Comparison of ENCODE assay signal across 8 cellular contexts in the genomic region with DNA sequence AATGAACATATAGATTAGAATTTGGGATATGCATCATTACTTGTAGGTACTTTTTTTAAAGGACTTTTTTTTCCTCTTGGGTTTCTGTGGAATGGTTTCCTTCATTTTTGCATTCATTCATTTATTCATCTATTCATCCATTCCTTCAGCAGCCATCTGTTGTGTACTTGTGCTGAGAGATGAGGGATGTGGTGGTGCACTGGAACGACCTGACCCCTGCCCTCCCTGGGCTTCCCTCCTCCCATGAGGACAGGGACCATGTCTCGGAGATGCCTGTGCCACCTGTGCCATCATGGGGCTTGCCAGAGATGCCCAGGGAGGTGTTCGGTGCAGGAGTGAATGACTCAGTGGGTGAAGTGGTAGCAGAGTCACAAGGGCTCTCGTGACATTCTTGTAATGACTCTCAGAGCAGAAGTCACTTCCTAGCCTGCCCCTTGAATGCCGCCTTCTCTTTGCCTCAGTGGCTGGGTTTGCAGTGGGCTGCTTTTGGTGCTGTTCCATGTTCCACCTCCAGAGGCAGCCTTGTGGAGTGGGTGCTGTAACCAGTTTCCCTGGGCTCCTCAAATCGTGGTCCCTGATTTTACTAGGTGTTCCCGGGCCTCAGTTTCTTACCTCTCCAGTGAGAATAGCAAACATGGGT. TPM values are rescaled to one million over a fixed set of nuclear protein-coding genes. Genes with fewer than 3 reads are reported as not detected.
DNase-seq lines count a peak whose midpoint lies in the region; ATAC-seq, FAIRE-seq and TF ChIP-seq lines count a peak whose summit lies in the region.

No MANE protein-coding gene starts in this region.

- no peaks in the 10 kb centered on the region for H4K20me1 ChIP-seq in astrocyte (ENCODE audit: insufficient read depth, low read length)

- POLR2A ChIA-PET in AG04449 (lab: Yijun Ruan, JAX): no interaction called here

- FAIRE-seq in astrocyte (lab: Jason Lieb, UNC): no peak

- CTCF ChIA-PET in AG04449 (lab: Yijun Ruan, JAX): interaction anchor here (2.2 kb wide), 1 partner anchor 24 kb away, joined by 7 read pairs; no protein-coding TSS in a partner anchor

- peaks cover 1% of the 10 kb centered on the region for H3K36me3 ChIP-seq in astrocyte (ENCODE audit: insufficient read depth, low read length)

- no peak overlapping the region for H3K4me3 ChIP-seq in AG04449 (ENCODE audit: low read depth, low read length)
- H3K4me3 ChIP-seq in astrocyte (ENCODE audit: insufficient read depth, low read depth, low read length): no peak overlapping the region

- no peaks in the 10 kb centered on the region for H3K27me3 Mint-ChIP-seq in astrocyte (ENCODE audit: low read depth, unreplicated experiment)

- peaks cover 13% of the 10 kb centered on the region for H3K36me3 Mint-ChIP-seq in astrocyte (ENCODE audit: low read depth, unreplicated experiment)

- H3K79me2 ChIP-seq in astrocyte (ENCODE audit: insufficient read depth, low read length): no peaks in the 10 kb centered on the region

- peaks cover 29% of the 10 kb centered on the region for H3K4me1 ChIP-seq in astrocyte (ENCODE audit: insufficient read depth, low read length)

- ATAC-seq in GM19463 (IDR thresholded peaks at IDR 0.05; ENCODE audit: unreplicated experiment): peak; percentile 72

- DNase-seq in AG04449 (ENCODE audit: low read depth, low spot score): no peak
- DNase-seq in OCI-M1 (lab: John Stamatoyannopoulos, UW): peak; percentile 24
- no peak for DNase-seq in astrocyte (ENCODE audit: low read depth)
- peak; percentile 79 to 85 for DNase-seq in stimulated activated CD4-positive, alpha-beta T cell treated with anti-CD3 and anti-CD28 coated beads, Interleukin-15, amount 100 ng/mL, for 48 hours (ENCODE audit: low read depth in 2 of 2)
- DNase-seq in DMS79 treated with DMSO at 0.1 percent for 48 hours (lab: John Stamatoyannopoulos, UW): no peak
- DNase-seq in DMS153 (lab: John Stamatoyannopoulos, UW): no peak
- no peak for DNase-seq in AG08396 (ENCODE audit: low spot score)

- H3K9ac ChIP-seq in astrocyte (ENCODE audit: low read length): no peak overlapping the region

- H3K27ac Mint-ChIP-seq in astrocyte (ENCODE audit: unreplicated experiment): no peak overlapping the region

- peaks cover 30% of the 10 kb centered on the region for H3K4me1 Mint-ChIP-seq in astrocyte (ENCODE audit: low read depth, unreplicated experiment)

- H3K27ac ChIP-seq in astrocyte (ENCODE audit: low read depth, low read length): no peak overlapping the region

- TF ChIP-seq CTCF in AG04449 (IDR thresholded peaks at IDR 0.05; ENCODE audit: insufficient read depth, low read length, missing control alignments) (peak; percentile 21), astrocyte (IDR thresholded peaks at IDR 0.05; ENCODE audit: insufficient read depth, low read depth, low read length) (peak; percentile 41)

- no peaks in the 10 kb centered on the region for H3K27me3 ChIP-seq in astrocyte (ENCODE audit: insufficient read depth, low read length)

- no peaks in the 10 kb centered on the region for H3K9me3 ChIP-seq in astrocyte (ENCODE audit: insufficient read depth, low read depth, low read length)

- no peak overlapping the region for H2AFZ ChIP-seq in astrocyte (ENCODE audit: low read depth, low read length)

- H3K9me3 Mint-ChIP-seq in astrocyte (ENCODE audit: unreplicated experiment): no peaks in the 10 kb centered on the region

- H3K4me3 Mint-ChIP-seq in astrocyte (ENCODE audit: unreplicated experiment): no peak overlapping the region

- no peak overlapping the region for H3K4me2 ChIP-seq in astrocyte (ENCODE audit: low read length)

RNA-seq across cellular contexts. Expression of a gene that starts 43.9 kb away (rescaled TPM):
- total RNA-seq in astrocyte: 31.7 and 32.1 TPM in 2 replicates

RNA-seq across cellular contexts. Expression of a gene that starts 46.0 kb away (rescaled TPM):
- total RNA-seq in astrocyte: 39.8 and 46.6 TPM in 2 replicates

Comparison
In these comparisons a context has a peak if more than half of its experiments do, and no peak if none do; other contexts are left out.
1. DNase-seq: peak in OCI-M1 (single experiment) and stimulated activated CD4-positive, alpha-beta T cell treated with anti-CD3 and anti-CD28 coated beads, Interleukin-15, amount 100 ng/mL, for 48 hours (2 of 2); none in AG04449 (single experiment), astrocyte (single experiment), DMS79 treated with DMSO at 0.1 percent for 48 hours (single experiment), DMS153 (single experiment) and AG08396 (single experiment).